8 cellular contexts compared by ENCODE assay signal in genomic region chr3:177190184-177190583, GRCh38. TPM values are rescaled to one million over a fixed set of nuclear protein-coding genes. Genes with fewer than 3 reads are reported as not detected.
DNase-seq lines count a peak whose midpoint lies in the region; ATAC-seq, FAIRE-seq and TF ChIP-seq lines count a peak whose summit lies in the region.
"Not testable (repeated sequence)": the region's sequence is repeated elsewhere in the genome, so short reads cannot be mapped to it uniquely, and the experiment has no call there.

No MANE protein-coding gene starts in this region.

- CTCF ChIA-PET in GM12878 (lab: Yijun Ruan, JAX) = interaction anchor here (0.6 kb wide), 1 partner anchor 317 kb away, joined by 3 read pairs; no protein-coding TSS in a partner anchor

- WGBS in GM12878 (ENCODE audit: insufficient coverage, insufficient replicate concordance, low lambda C conversion rate, missing lambda C conversion rate) = 99% methylated on average over 5 of the region's 5 CpGs
- 96% methylated on average over 5 of the region's 5 CpGs for WGBS in smooth muscle cell (ENCODE audit: low lambda C conversion rate)

- TF ChIP-seq EP300 in GM12878 (IDR thresholded peaks at IDR 0.05; ENCODE audit: borderline replicate concordance in 1 of 2, control insufficient read depth in 1 of 2, low read depth in 2 of 2, low read length in 2 of 2) = not testable (repeated sequence)

- H3K36me3 ChIP-seq in BLaER1 treated with 17β-estradiol and CSF1 and Interleukin-3, amounts not matched to agents 10 nM and 100 nM = peaks cover 0 to 82% (median 46%) of the 10 kb centered on the region in 11 experiments; a peak in 19 of 22 replicates
- H3K36me3 ChIP-seq in Loucy (ENCODE audit: insufficient read depth, low read length); GM12878 (ENCODE audit: control insufficient read depth in 2 of 2, insufficient read depth in 2 of 2, low read length in 1 of 2); right atrium auricular region; osteoblast (ENCODE audit: insufficient read depth, low read length); smooth muscle cell (ENCODE audit: low read depth); tibial artery: not testable (repeated sequence)

- H3K79me2 ChIP-seq in Loucy (ENCODE audit: insufficient read depth, low read length) (peaks cover 100% of the 10 kb centered on the region), GM12878 (ENCODE audit: control insufficient read depth, insufficient read depth, low read length) (peaks cover 90% of the 10 kb centered on the region), osteoblast (ENCODE audit: insufficient read depth, low read length) (peaks cover 98% of the 10 kb centered on the region), smooth muscle cell (ENCODE audit: low read depth) (peaks cover 100% of the 10 kb centered on the region)

- peaks cover 78 to 100% (median 98%) of the 10 kb centered on the region in 11 experiments for H4K20me1 ChIP-seq in BLaER1 treated with 17β-estradiol and CSF1 and Interleukin-3, amounts not matched to agents 10 nM and 100 nM
- H4K20me1 ChIP-seq in Loucy (ENCODE audit: insufficient read depth, low read length, poor library complexity, severe bottlenecking) (peaks cover 96% of the 10 kb centered on the region), osteoblast (ENCODE audit: insufficient read depth, low read length) (peaks cover 14% of the 10 kb centered on the region), smooth muscle cell (ENCODE audit: low read depth) (peaks cover 100% of the 10 kb centered on the region)
- not testable (repeated sequence) for H4K20me1 ChIP-seq in GM12878 (ENCODE audit: control insufficient read depth, insufficient read depth)

- not testable (repeated sequence) for DNase-seq in GM12878 (ENCODE audit: low read depth, low spot score); coronary artery (ENCODE audit: low spot score); smooth muscle cell (lab: John Stamatoyannopoulos, UW; ENCODE audit: unreplicated experiment); tibial artery
- DNase-seq in right atrium auricular region (ENCODE audit: low spot score) (peak; percentile 18), osteoblast (ENCODE audit: insufficient read length, low spot score, missing footprints) (peak; percentile 42)

- peaks cover 56 to 100% (median 78%) of the 10 kb centered on the region in 10 experiments for H3K4me1 ChIP-seq in BLaER1 treated with 17β-estradiol and CSF1 and Interleukin-3, amounts not matched to agents 10 nM and 100 nM
- H3K4me1 ChIP-seq in Loucy (ENCODE audit: insufficient read depth, low read length, poor library complexity, severe bottlenecking) (peaks cover 55% of the 10 kb centered on the region), right atrium auricular region (peaks cover 0 to 40% of the 10 kb centered on the region in 2 donors), osteoblast (ENCODE audit: insufficient read depth, low read length) (peaks cover 17% of the 10 kb centered on the region), smooth muscle cell (ENCODE audit: low read depth) (peaks cover 24% of the 10 kb centered on the region), tibial artery (peaks cover 0 to 54% (median 25%) of the 10 kb centered on the region in 4 donors)
- not testable (repeated sequence) for H3K4me1 ChIP-seq in GM12878 (ENCODE audit: control insufficient read depth, insufficient read depth, low read length)

- RAD21 ChIA-PET in GM12878 (lab: Charles Lee; ENCODE audit: unreplicated experiment) = not testable (repeated sequence)

- not testable (repeated sequence) for H2AFZ ChIP-seq in Loucy (ENCODE audit: low read length); GM12878 (ENCODE audit: control insufficient read depth, low read depth, low read length); osteoblast (ENCODE audit: low read length); smooth muscle cell (ENCODE audit: low read depth)

- not testable (repeated sequence) for TF ChIP-seq RAD21 in GM12878 (IDR thresholded peaks at IDR 0.05; ENCODE audit: insufficient read depth, low read depth, low read length)

- intact Hi-C loops in GM12878 (cut with micrococcal nuclease; ENCODE audit: unreplicated experiment) (loop anchor here (5.0 kb wide), 1 partner anchor 587 kb away; no protein-coding TSS in a partner anchor), tibial artery (cut with DNase I; ENCODE audit: low total_unique reads) (loop anchor here (2.0 to 10.0 kb wide), 4 partner anchors 137 to 1135 kb away; no protein-coding TSS in a partner anchor)

- not testable (repeated sequence) for BruUV-seq in GM12878 (replicated peaks; lab: Mats Ljungman, UMichigan)

- H3K4me3 ChIP-seq in BLaER1 treated with 17β-estradiol and CSF1 and Interleukin-3, amounts not matched to agents 10 nM and 100 nM = peak overlapping the region in 1 of 10 experiments; percentile 11; a peak in 1 of 20 replicates
- H3K4me3 ChIP-seq in Loucy (ENCODE audit: low read length, poor library complexity, severe bottlenecking) = peak overlapping the region; percentile 94
- H3K4me3 ChIP-seq in GM12878; coronary artery; right atrium auricular region; osteoblast (ENCODE audit: insufficient read depth, low read length); smooth muscle cell; tibial artery: not testable (repeated sequence)

- not testable (repeated sequence) for H3K27me3 ChIP-seq in BLaER1 treated with 17β-estradiol and CSF1 and Interleukin-3, amounts not matched to agents 10 nM and 100 nM; Loucy (ENCODE audit: insufficient read depth, low read length, poor library complexity, severe bottlenecking); GM12878 (replicated peaks in 1 of 2; ENCODE audit: control insufficient read depth in 2 of 2, insufficient read depth in 2 of 2, low read length in 1 of 2); right atrium auricular region; osteoblast (ENCODE audit: insufficient read depth, low read length); smooth muscle cell (ENCODE audit: low read depth); tibial artery

- not testable (repeated sequence) for H3K9me3 ChIP-seq in BLaER1 treated with 17β-estradiol and CSF1 and Interleukin-3, amounts not matched to agents 10 nM and 100 nM (replicated peaks in 1 of 11); Loucy (ENCODE audit: insufficient read depth, low read depth, low read length); GM12878 (replicated peaks; ENCODE audit: control insufficient read depth, insufficient read depth, low read length); right atrium auricular region; osteoblast (ENCODE audit: low read depth, low read length); smooth muscle cell (replicated peaks; ENCODE audit: low read depth); tibial artery

- not testable (repeated sequence) for H3F3A ChIP-seq in Loucy (ENCODE audit: low read depth); smooth muscle cell (ENCODE audit: low read depth)

- peak overlapping the region in 1 of 11 experiments; percentile 25; a peak in 1 of 22 replicates for H3K9ac ChIP-seq in BLaER1 treated with 17β-estradiol and CSF1 and Interleukin-3, amounts not matched to agents 10 nM and 100 nM
- H3K9ac ChIP-seq in Loucy (ENCODE audit: low read depth, low read length, poor library complexity, severe bottlenecking); GM12878 (ENCODE audit: control insufficient read depth, insufficient read depth, low read length); smooth muscle cell (ENCODE audit: low read depth): not testable (repeated sequence)

- not testable (repeated sequence) for TF ChIP-seq CTCF in Loucy (conservative IDR thresholded peaks at IDR 0.05; ENCODE audit: low read length); GM12878 (IDR thresholded peaks at IDR 0.05 in 2 of 3, conservative IDR thresholded peaks at IDR 0.05 in 1 of 3; ENCODE audit: control insufficient read depth in 2 of 3, extremely low read depth in 1 of 3, insufficient read depth in 1 of 3, low read depth in 3 of 3, low read length in 3 of 3); coronary artery (IDR thresholded peaks at IDR 0.05); right atrium auricular region (IDR thresholded peaks at IDR 0.05); osteoblast (IDR thresholded peaks at IDR 0.05; ENCODE audit: extremely low read depth, low read depth, low read length); smooth muscle cell (IDR thresholded peaks at IDR 0.05; ENCODE audit: borderline replicate concordance, insufficient read depth, poor library complexity, severe bottlenecking); tibial artery (IDR thresholded peaks at IDR 0.05)

- peak overlapping the region in 4 of 11 experiments; percentile 1 to 53 (median 38); a peak in 4 of 22 replicates for H3K27ac ChIP-seq in BLaER1 treated with 17β-estradiol and CSF1 and Interleukin-3, amounts not matched to agents 10 nM and 100 nM
- not testable (repeated sequence) for H3K27ac ChIP-seq in GM12878 (ENCODE audit: control insufficient read depth, insufficient read depth)
- peak overlapping the region; percentile 53 to 57 for H3K27ac ChIP-seq in coronary artery
- H3K27ac ChIP-seq in right atrium auricular region = peak overlapping the region in 1 of 2 donors; percentile 63
- H3K27ac ChIP-seq in osteoblast (ENCODE audit: low read depth, low read length) = peak overlapping the region; percentile 19
- H3K27ac ChIP-seq in smooth muscle cell (ENCODE audit: low read depth) = peak overlapping the region; percentile 40
- H3K27ac ChIP-seq in tibial artery = peak overlapping the region; percentile 49 to 55

- POLR2A ChIA-PET in GM12878 (lab: Charles Lee) = not testable (repeated sequence)

- not testable (repeated sequence) for H3K9me2 ChIP-seq in Loucy (replicated peaks; ENCODE audit: low read depth, low read length)

- H3K4me2 ChIP-seq in BLaER1 treated with 17β-estradiol and CSF1 and Interleukin-3, amounts not matched to agents 10 nM and 100 nM = peak overlapping the region; percentile 76 to 97 (median 93); a peak in 21 of 22 replicates
- H3K4me2 ChIP-seq in Loucy (ENCODE audit: low read depth, low read length, poor library complexity, severe bottlenecking) (peak overlapping the region; percentile 75), GM12878 (ENCODE audit: control insufficient read depth, insufficient read depth) (peak overlapping the region; percentile 13; the same call in 1 of the 2 replicates)
- H3K4me2 ChIP-seq in osteoblast (ENCODE audit: insufficient read depth, low read length); smooth muscle cell: not testable (repeated sequence)

- in situ Hi-C loops in GM12878 (cut with MboI) = not testable (repeated sequence)

- not testable (repeated sequence) for ATAC-seq in GM12878

- TF ChIP-seq POLR2A in GM12878 (IDR thresholded peaks at IDR 0.05; ENCODE audit: low read depth, low read length) = not testable (repeated sequence)

- FAIRE-seq in GM12878 (lab: Jason Lieb, UNC) = not testable (repeated sequence)

- SMC1A ChIA-PET in GM12878 (lab: Charles Lee; ENCODE audit: uncharacterized antibody, unreplicated experiment) = interaction anchor here (0.9 to 1.2 kb wide), 2 partner anchors 43 to 172 kb away, joined by 3 read pairs; no protein-coding TSS in a partner anchor

RNA-seq across cellular contexts. Expression of gene TBL1XR1, which starts 7.1 kb away (rescaled TPM):
- total RNA-seq in GM12878 (2013; cell fraction: nucleolus; rRNA removed) = 54.8 and 56.7 TPM in 2 replicates
- total RNA-seq in GM12878 (2014; rRNA removed) = 60.6 and 68.7 TPM in 2 replicates
- 72.2 and 78.9 TPM in 2 replicates for total RNA-seq in GM12878 (2014; rRNA removed; fragmentation: Illumina TruSeq; extraction: Trizol)
- 114 and 126 TPM in 2 replicates for total RNA-seq in GM12878 (2021)
- polyA plus RNA-seq in GM12878 (2011; ENCODE audit: low read depth) = 13.5 TPM
- 115 and 133 TPM in 2 replicates for polyA plus RNA-seq in GM12878 (2011; rRNA removed)
- 27.6 and 44.4 TPM in 2 replicates for polyA plus RNA-seq in GM12878 (2011; cell fraction: cytosol; rRNA removed)
- 55.1 and 55.3 TPM in 2 replicates for polyA plus RNA-seq in GM12878 (2011; cell fraction: nucleus; rRNA removed)
- 31.5 and 35.2 TPM in 2 replicates for polyA plus RNA-seq in GM12878 (2012)
- polyA plus RNA-seq in GM12878 (2014; fragmentation: Illumina TruSeq; extraction: Trizol) = 41.9 and 53.2 TPM in 2 replicates
- polyA plus RNA-seq in GM12878 (2014; fragmentation: Nextera tagmentation; extraction: Ambion mirVana) = 10 to 100 TPM; 13.0 to 77.5 TPM
- 39.6 and 46.8 TPM in 2 replicates for polyA plus RNA-seq in GM12878 (2014; rRNA removed)
- polyA plus RNA-seq in GM12878 (2016; fragmentation: Nextera tagmentation; extraction: Ambion mirVana) = 10 to 100 TPM; 56.8 to 60.1 TPM
- polyA minus RNA-seq in GM12878 (2011; rRNA and poly(A)+ RNA removed) = 233 and 383 TPM in 2 replicates
- polyA minus RNA-seq in GM12878 (2011; cell fraction: cytosol; rRNA and poly(A)+ RNA removed) = 109 and 146 TPM in 2 replicates
- 58.4 and 117 TPM in 2 replicates for polyA minus RNA-seq in GM12878 (2011; cell fraction: nucleus; rRNA and poly(A)+ RNA removed)
- 10 to 100 TPM; 68.2 to 79.9 TPM for total RNA-seq in right atrium auricular region
- total RNA-seq in osteoblast = 278 and 297 TPM in 2 replicates
- 115 and 223 TPM in 2 replicates for total RNA-seq in smooth muscle cell
- polyA plus RNA-seq in smooth muscle cell = 19.9 and 26.7 TPM in 2 replicates
